8 cellular contexts compared by ENCODE assay signal in the genomic region with DNA sequence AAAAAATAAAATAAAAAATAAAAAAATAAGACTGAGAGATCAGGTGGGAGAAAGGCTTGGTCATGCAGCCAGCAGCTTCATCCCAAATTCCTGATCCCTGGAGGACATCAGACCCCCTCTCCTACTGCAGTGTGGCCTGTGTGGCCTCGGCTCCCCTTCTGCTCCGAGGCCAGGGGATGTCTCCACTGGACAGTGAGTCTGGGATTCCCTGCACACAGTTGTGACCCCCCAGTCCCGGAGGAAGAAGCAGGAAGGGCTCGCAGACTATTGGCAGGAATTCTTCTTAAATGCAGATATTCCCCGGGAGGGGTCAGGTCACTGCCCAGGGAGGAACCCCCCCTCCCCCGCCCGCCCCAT. TPM values are rescaled to one million over a fixed set of nuclear protein-coding genes. Genes with fewer than 3 reads are reported as not detected.
DNase-seq lines count a peak whose midpoint lies in the region; ATAC-seq and TF ChIP-seq lines count a peak whose summit lies in the region.

No MANE protein-coding gene starts in this region.

- no peak for TF ChIP-seq POLR2A in breast epithelium (IDR thresholded peaks at IDR 0.05)

- peaks cover under 1% of the 10 kb centered on the region for H3K9me3 Mint-ChIP-seq in CD4-positive, alpha-beta T cell

- H3K4me1 Mint-ChIP-seq in CD4-positive, alpha-beta T cell (ENCODE audit: low read depth): peaks cover 3% of the 10 kb centered on the region

- H3K4me3 Mint-ChIP-seq in CD4-positive, alpha-beta T cell: no peak overlapping the region

- CTCF ChIA-PET in CD4-positive, alpha-beta T cell (lab: Charles Lee): no interaction called here

- H3K4me3 ChIP-seq in AG09309 (ENCODE audit: control insufficient read depth, low read depth, low read length) (peak overlapping the region; percentile 92; the same call in 1 of the 2 replicates), breast epithelium (peak overlapping the region in 2 of 3 donors; percentile 68 to 77), muscle layer of colon (ENCODE audit: low read depth in 1 of 2, low read length in 2 of 2) (peak overlapping the region; percentile 59 to 69), foreskin fibroblast (ENCODE audit: low read depth in 1 of 2, low read length in 2 of 2) (peak overlapping the region in 1 of 2 donors; percentile 81)

- no peaks in the 10 kb centered on the region for H3K27me3 ChIP-seq in breast epithelium
- H3K27me3 ChIP-seq in muscle layer of colon (ENCODE audit: control insufficient read depth in 1 of 2, insufficient read depth in 2 of 2, low read length in 2 of 2): no peaks in the 10 kb centered on the region
- peaks cover 18% of the 10 kb centered on the region for H3K27me3 ChIP-seq in CD4-positive, alpha-beta T cell (ENCODE audit: control insufficient read depth, insufficient read depth, low read length)

- no peak for TF ChIP-seq CTCF in AG09309 (IDR thresholded peaks at IDR 0.05; ENCODE audit: control insufficient read depth, insufficient read depth, low read depth, low read length, missing control alignments)
- no peak for TF ChIP-seq CTCF in breast epithelium (IDR thresholded peaks at IDR 0.05)
- no peak for TF ChIP-seq CTCF in CD4-positive, alpha-beta T cell (IDR thresholded peaks at IDR 0.05)
- no peak for TF ChIP-seq CTCF in foreskin fibroblast (IDR thresholded peaks at IDR 0.05; ENCODE audit: low read depth, low read length)

- H3K27ac Mint-ChIP-seq in CD4-positive, alpha-beta T cell: no peak overlapping the region

- DNase-seq in AG09309 (ENCODE audit: low read depth): no peak
- DNase-seq in breast epithelium (ENCODE audit: low spot score in 2 of 2): no peak
- no peak for DNase-seq in CD4-positive, alpha-beta T cell
- no peak for DNase-seq in foreskin fibroblast
- no peak for DNase-seq in DMS 273 (lab: John Stamatoyannopoulos, UW; ENCODE audit: unreplicated experiment)

- peaks cover 25% of the 10 kb centered on the region for H3K27me3 Mint-ChIP-seq in CD4-positive, alpha-beta T cell

- ATAC-seq in HG02885 (IDR thresholded peaks at IDR 0.05; ENCODE audit: poor library complexity, unreplicated experiment) (peak; percentile 14), HG02642 (IDR thresholded peaks at IDR 0.05; ENCODE audit: poor library complexity, unreplicated experiment) (no peak)
- no peak for ATAC-seq in CD4-positive, alpha-beta T cell (ENCODE audit: poor library complexity)

- intact Hi-C loops in breast epithelium (cut with DNase I; ENCODE audit: low total_unique reads): no loop called here
- intact Hi-C loops in CD4-positive, alpha-beta T cell (cut with DNase I, micrococcal nuclease): no loop called here

- H3K4me1 ChIP-seq in breast epithelium (no peaks in the 10 kb centered on the region), muscle layer of colon (ENCODE audit: insufficient read depth, low read length) (no peaks in the 10 kb centered on the region)

- no peaks in the 10 kb centered on the region for H3K36me3 Mint-ChIP-seq in CD4-positive, alpha-beta T cell (ENCODE audit: low read depth)

- H3K36me3 ChIP-seq in breast epithelium: no peaks in the 10 kb centered on the region
- H3K36me3 ChIP-seq in muscle layer of colon (ENCODE audit: insufficient read depth, low read length): no peaks in the 10 kb centered on the region

- peak overlapping the region in 1 of 2 donors; percentile 91 for H3K27ac ChIP-seq in breast epithelium
- H3K27ac ChIP-seq in muscle layer of colon (ENCODE audit: low read depth, low read length): no peak overlapping the region
- no peak overlapping the region for H3K27ac ChIP-seq in CD4-positive, alpha-beta T cell (ENCODE audit: low read depth, low read length)

- no peak overlapping the region for H3K9ac ChIP-seq in muscle layer of colon (ENCODE audit: low read length)

- H3K9me3 ChIP-seq in breast epithelium: no peaks in the 10 kb centered on the region
- H3K9me3 ChIP-seq in muscle layer of colon (ENCODE audit: low read length): no peaks in the 10 kb centered on the region
- H3K9me3 ChIP-seq in CD4-positive, alpha-beta T cell (ENCODE audit: control insufficient read depth, low read length): no peaks in the 10 kb centered on the region

- POLR2A ChIA-PET in CD4-positive, alpha-beta T cell (lab: Charles Lee): no interaction called here

RNA-seq across cellular contexts. Expression of a gene that starts 41.9 kb away (rescaled TPM):
- total RNA-seq in breast epithelium: 10 to 100 TPM in 2 of 3 donors, 1 to 10 TPM in 1; 8.5 to 35.4 (median 23.3) TPM
- total RNA-seq in CD4-positive, alpha-beta T cell: 10 to 100 TPM; 11.7 to 12.7 TPM
